Comparison of ENCODE assay signal across 8 cellular contexts in the genomic region with DNA sequence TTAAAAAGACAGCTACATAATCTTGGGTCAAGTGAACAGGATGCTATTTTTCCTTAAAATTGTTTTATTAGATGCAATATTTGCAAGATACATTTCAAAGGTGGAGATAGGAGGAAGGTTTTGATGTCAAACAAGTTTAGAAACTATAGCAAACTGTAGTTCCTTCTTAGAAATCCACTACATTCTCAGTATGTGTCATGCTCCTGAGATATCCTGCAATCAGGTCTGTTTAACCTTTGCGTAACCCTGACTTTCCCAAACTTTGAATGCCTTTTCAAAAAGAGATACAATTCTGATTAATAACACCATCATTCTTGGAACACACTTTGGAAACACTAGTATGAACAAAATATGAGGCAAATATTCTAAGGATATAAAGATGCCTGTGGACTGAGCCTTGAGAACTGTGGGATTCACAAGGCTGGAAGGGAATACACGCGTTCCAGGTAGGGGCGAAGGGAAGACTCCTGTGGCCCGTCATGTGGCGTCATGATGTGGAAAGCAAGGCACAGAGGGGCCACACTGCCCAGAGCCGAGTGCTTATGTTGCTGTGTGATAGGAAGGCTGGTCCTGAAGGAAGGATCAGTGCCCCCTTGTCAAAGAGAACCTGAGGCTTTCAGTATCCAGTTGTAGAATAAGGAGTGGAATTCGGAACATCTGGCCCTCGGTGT. TPM values are rescaled to one million over a fixed set of nuclear protein-coding genes. Genes with fewer than 3 reads are reported as not detected.
A peak's percentile ranks its signal among the peaks of the same experiment; 100 is the strongest.
DNase-seq lines count a peak whose midpoint lies in the region; ATAC-seq, FAIRE-seq and TF ChIP-seq lines count a peak whose summit lies in the region.

No MANE protein-coding gene starts in this region.

- CTCF ChIA-PET in WTC11 (lab: Charles Lee): interaction anchor here (0.8 to 2.4 kb wide), 25 partner anchors 9 to 595 kb away, joined by 3 to 37 read pairs (median 6); no protein-coding TSS in a partner anchor

- no peaks in the 10 kb centered on the region for H3K36me3 Mint-ChIP-seq in HFFc6 (ENCODE audit: low read depth)
- no peaks in the 10 kb centered on the region for H3K36me3 Mint-ChIP-seq in WTC11
- no peaks in the 10 kb centered on the region for H3K36me3 Mint-ChIP-seq in stimulated activated memory B cell treated with anti-CD40 and anti-IgM and Interleukin-4, amounts not matched to agents 10 μg/mL and 1 μg/mL and 100 μg/mL, for 72 hours

- H3K4me3 Mint-ChIP-seq in HFFc6 (no peak overlapping the region; the same call in 1 of the 2 replicates), WTC11 (no peak overlapping the region)
- no peak overlapping the region for H3K4me3 Mint-ChIP-seq in stimulated activated memory B cell treated with anti-CD40 and anti-IgM and Interleukin-4, amounts not matched to agents 10 μg/mL and 1 μg/mL and 100 μg/mL, for 72 hours

- TF ChIP-seq CTCF in HFFc6 (IDR thresholded peaks at IDR 0.05): no peak
- no peak for TF ChIP-seq CTCF in WTC11 (IDR thresholded peaks at IDR 0.05)
- TF ChIP-seq CTCF in right atrium auricular region (IDR thresholded peaks at IDR 0.05): no peak

- peaks cover 1% of the 10 kb centered on the region; the same call in 1 of the 2 replicates for H3K27me3 Mint-ChIP-seq in HFFc6 (ENCODE audit: insufficient read depth)
- peaks cover 15% of the 10 kb centered on the region for H3K27me3 Mint-ChIP-seq in WTC11 (ENCODE audit: low read depth)
- no peaks in the 10 kb centered on the region for H3K27me3 Mint-ChIP-seq in stimulated activated memory B cell treated with anti-CD40 and anti-IgM and Interleukin-4, amounts not matched to agents 10 μg/mL and 1 μg/mL and 100 μg/mL, for 72 hours

- peak overlapping the region; percentile 80 to 81 for H3K27ac ChIP-seq in right atrium auricular region

- H3K9me3 Mint-ChIP-seq in HFFc6 (no peaks in the 10 kb centered on the region), WTC11 (no peaks in the 10 kb centered on the region)
- H3K9me3 Mint-ChIP-seq in stimulated activated memory B cell treated with anti-CD40 and anti-IgM and Interleukin-4, amounts not matched to agents 10 μg/mL and 1 μg/mL and 100 μg/mL, for 72 hours: no peaks in the 10 kb centered on the region

- ATAC-seq in WTC11: peak; percentile 16; the same call in 1 of the 2 replicates
- no peak for ATAC-seq in stimulated activated memory B cell treated with anti-CD40 and anti-IgM and Interleukin-4, amounts not matched to agents 10 μg/mL and 1 μg/mL and 100 μg/mL, for 72 hours

- H3K4me1 Mint-ChIP-seq in HFFc6 (ENCODE audit: low read depth) (peaks cover 78% of the 10 kb centered on the region), WTC11 (peaks cover 46% of the 10 kb centered on the region)
- H3K4me1 Mint-ChIP-seq in stimulated activated memory B cell treated with anti-CD40 and anti-IgM and Interleukin-4, amounts not matched to agents 10 μg/mL and 1 μg/mL and 100 μg/mL, for 72 hours: peaks cover 63% of the 10 kb centered on the region

- no peaks in the 10 kb centered on the region for H3K9me3 ChIP-seq in right atrium auricular region

- POLR2A ChIA-PET in WTC11 (lab: Charles Lee): interaction anchor here (0.7 to 2.1 kb wide), 2 partner anchors 102 to 112 kb away, joined by 3 to 14 read pairs; a partner anchor contains a TSS

- H3K4me1 ChIP-seq in right atrium auricular region: peaks cover 0 to 40% of the 10 kb centered on the region in 2 donors

- no peak for TF ChIP-seq POLR2A in GM12891 (IDR thresholded peaks at IDR 0.05; ENCODE audit: low read depth, low read length)

- no peaks in the 10 kb centered on the region for H3K36me3 ChIP-seq in right atrium auricular region

- DNase-seq in HFFc6: no peak
- DNase-seq in WTC11 (ENCODE audit: low spot score): no peak
- DNase-seq in right atrium auricular region (ENCODE audit: low spot score): no peak
- DNase-seq in HuH-7.5 (ENCODE audit: low spot score): no peak
- no peak for DNase-seq in GM12891 (ENCODE audit: insufficient read length, low spot score)
- DNase-seq in C1 segment of cervical spinal cord (lab: John Stamatoyannopoulos, UW): no peak
- DNase-seq in NCI-H1436 (lab: John Stamatoyannopoulos, UW): no peak

- FAIRE-seq in GM12891 (lab: Jason Lieb, UNC): no peak

- H3K27me3 ChIP-seq in right atrium auricular region: no peaks in the 10 kb centered on the region

- peak overlapping the region; percentile 95 for H3K27ac Mint-ChIP-seq in HFFc6
- H3K27ac Mint-ChIP-seq in WTC11: no peak overlapping the region
- H3K27ac Mint-ChIP-seq in stimulated activated memory B cell treated with anti-CD40 and anti-IgM and Interleukin-4, amounts not matched to agents 10 μg/mL and 1 μg/mL and 100 μg/mL, for 72 hours: peak overlapping the region; percentile 84

- no peak overlapping the region for H3K4me3 ChIP-seq in right atrium auricular region

TF ChIP-seq in WTC11, 78 proteins besides CTCF, POLR2A, EP300 and RAD21 (continues in another document):
- TF ChIP-seq, protein P1, sequence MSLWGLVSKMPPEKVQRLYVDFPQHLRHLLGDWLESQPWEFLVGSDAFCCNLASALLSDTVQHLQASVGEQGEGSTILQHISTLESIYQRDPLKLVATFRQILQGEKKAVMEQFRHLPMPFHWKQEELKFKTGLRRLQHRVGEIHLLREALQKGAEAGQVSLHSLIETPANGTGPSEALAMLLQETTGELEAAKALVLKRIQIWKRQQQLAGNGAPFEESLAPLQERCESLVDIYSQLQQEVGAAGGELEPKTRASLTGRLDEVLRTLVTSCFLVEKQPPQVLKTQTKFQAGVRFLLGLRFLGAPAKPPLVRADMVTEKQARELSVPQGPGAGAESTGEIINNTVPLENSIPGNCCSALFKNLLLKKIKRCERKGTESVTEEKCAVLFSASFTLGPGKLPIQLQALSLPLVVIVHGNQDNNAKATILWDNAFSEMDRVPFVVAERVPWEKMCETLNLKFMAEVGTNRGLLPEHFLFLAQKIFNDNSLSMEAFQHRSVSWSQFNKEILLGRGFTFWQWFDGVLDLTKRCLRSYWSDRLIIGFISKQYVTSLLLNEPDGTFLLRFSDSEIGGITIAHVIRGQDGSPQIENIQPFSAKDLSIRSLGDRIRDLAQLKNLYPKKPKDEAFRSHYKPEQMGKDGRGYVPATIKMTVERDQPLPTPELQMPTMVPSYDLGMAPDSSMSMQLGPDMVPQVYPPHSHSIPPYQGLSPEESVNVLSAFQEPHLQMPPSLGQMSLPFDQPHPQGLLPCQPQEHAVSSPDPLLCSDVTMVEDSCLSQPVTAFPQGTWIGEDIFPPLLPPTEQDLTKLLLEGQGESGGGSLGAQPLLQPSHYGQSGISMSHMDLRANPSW (CRISPR knock-in tag; conservative IDR thresholded peaks at IDR 0.05; ENCODE audit: low read depth): no peak

TF ChIP-seq in GM12891, 5 proteins besides CTCF, POLR2A, EP300 and RAD21:
- TF ChIP-seq PAX5 (IDR thresholded peaks at IDR 0.05; ENCODE audit: insufficient read depth, low read length, severe bottlenecking) (no peak), POLR2AphosphoS5 (IDR thresholded peaks at IDR 0.05; ENCODE audit: low read depth, low read length) (no peak), POU2F2 (IDR thresholded peaks at IDR 0.05; ENCODE audit: low read depth, low read length) (no peak), TAF1 (IDR thresholded peaks at IDR 0.05; ENCODE audit: low read depth, low read length) (no peak), SPI1 (IDR thresholded peaks at IDR 0.05; ENCODE audit: low read depth, low read length) (no peak)

RNA-seq across cellular contexts. Expression of a gene that starts 19.6 kb away (rescaled TPM):
- total RNA-seq in HFFc6 (2021; fragmentation: NEBNext Ultra II Directional; extraction: Animal tissue kit (Norgen Biotek cat#: 25700)): 10 to 100 TPM in 4 of 6 experiments, 1 to 10 TPM in 2; 8.1 to 12.8 (median 11.0) TPM
- total RNA-seq in WTC11 (2021): 24.0 to 27.6 TPM (median 27.3 TPM) in 3 replicates
- 10 to 100 TPM in 1 of 2 donors, 1 to 10 TPM in 1; 5.5 to 11.3 TPM for total RNA-seq in right atrium auricular region
- polyA plus RNA-seq in GM12891 (2012; ENCODE audit: low read depth, missing spikeins): 39.6 TPM
